2 cellular contexts compared by ENCODE assay signal in genomic region chr6:108156938-108157233, GRCh38.
TF ChIP-seq lines count a peak whose summit lies in the region.

No MANE protein-coding gene starts in this region.

TF ChIP-seq in SK-N-SH, 30 proteins besides CTCF, POLR2A, EP300 and RAD21 (continued from another document):
- TF ChIP-seq REST (IDR thresholded peaks at IDR 0.05; ENCODE audit: low read depth, low read length) (no peak), NRF1 (IDR thresholded peaks at IDR 0.05; ENCODE audit: low read depth, low read length) (no peak), JUND (IDR thresholded peaks at IDR 0.05) (no peak), ZBTB33 (IDR thresholded peaks at IDR 0.05; ENCODE audit: borderline replicate concordance, low read depth) (no peak), FOXM1 (IDR thresholded peaks at IDR 0.05; ENCODE audit: low read depth) (no peak), CHD2 (IDR thresholded peaks at IDR 0.05; ENCODE audit: low read length, partially characterized antibody) (no peak), EZH2phosphoT487 (IDR thresholded peaks at IDR 0.05; ENCODE audit: borderline replicate concordance, low read depth) (no peak), SMC3 (IDR thresholded peaks at IDR 0.05; ENCODE audit: low read depth, low read length) (no peak), USF2 (IDR thresholded peaks at IDR 0.05; ENCODE audit: borderline replicate concordance, low read depth, low read length) (no peak)

TF ChIP-seq in SK-N-SH treated with all-trans-retinoic acid at 6 μM for 48 hours, 23 proteins besides CTCF, POLR2A, EP300 and RAD21 (continued from another document):
- TF ChIP-seq PATZ1 (CRISPR knock-in tag; IDR thresholded peaks at IDR 0.05; ENCODE audit: borderline replicate concordance) (no peak), ZFP3 (CRISPR knock-in tag; IDR thresholded peaks at IDR 0.05) (no peak), SNAI2 (CRISPR knock-in tag; IDR thresholded peaks at IDR 0.05) (no peak), ZC3H10 (CRISPR knock-in tag; IDR thresholded peaks at IDR 0.05) (no peak), GLIS3 (CRISPR knock-in tag; IDR thresholded peaks at IDR 0.05) (no peak), CREB5 (CRISPR knock-in tag; IDR thresholded peaks at IDR 0.05; ENCODE audit: low read depth) (no peak), CSRNP3 (CRISPR knock-in tag; IDR thresholded peaks at IDR 0.05) (no peak), ISL1 (CRISPR knock-in tag; IDR thresholded peaks at IDR 0.05) (no peak), ZFP30 (CRISPR knock-in tag; IDR thresholded peaks at IDR 0.05) (no peak), RARB (CRISPR knock-in tag; IDR thresholded peaks at IDR 0.05) (no peak)
TF ChIP-seq in SK-N-SH treated with all-trans-retinoic acid at 6 μM for 48 hours: peak in this region for 0.
